37 cellular contexts compared by ENCODE assay signal in the genomic region with DNA sequence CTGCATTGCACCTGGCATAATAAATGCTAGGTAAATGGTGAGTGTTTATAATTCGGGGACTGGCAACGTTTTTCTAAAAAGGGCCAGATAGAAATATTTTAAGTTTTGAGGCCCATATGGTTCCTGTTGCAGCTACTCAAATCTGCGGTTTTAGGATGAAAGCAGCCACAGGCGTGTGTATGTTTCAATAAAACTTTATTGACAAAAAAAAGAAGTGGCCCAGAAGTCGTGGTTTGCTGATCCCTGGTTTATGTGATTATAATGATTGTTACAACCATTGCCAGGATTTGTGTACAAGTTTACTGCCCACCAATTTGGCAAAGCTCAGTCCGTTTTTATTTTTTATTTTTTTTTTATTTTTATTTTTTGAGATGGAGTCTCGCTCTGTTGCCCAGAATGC.
DNase-seq lines count a peak whose midpoint lies in the region; ATAC-seq, FAIRE-seq and TF ChIP-seq lines count a peak whose summit lies in the region.
"Had no signal": no experiment of that assay in that cellular context is flagged by ENCODE, and none has a peak within 500 bp of the region (broad histone marks: within the 10 kb centered on the region; RNA-seq: fewer than 3 reads in every experiment).

No MANE protein-coding gene starts in this region.

- ATAC-seq in HepG2 (no peak), right lobe of liver (no peak), GM12878 (no peak), K562 (no peak), esophagus mucosa (no peak)
- ATAC-seq: A549; CD8-positive, alpha-beta T cell had no signal

- SMC1A ChIA-PET in GM12878 (lab: Charles Lee; ENCODE audit: uncharacterized antibody, unreplicated experiment) = interaction anchor here (1.5 kb wide), 1 partner anchor 52 kb away, joined by 3 read pairs; no protein-coding TSS in a partner anchor

- BruUV-seq in HepG2 (replicated peaks; lab: Mats Ljungman, UMichigan) (no TSS peak), GM12878 (replicated peaks; lab: Mats Ljungman, UMichigan) (no TSS peak), K562 (replicated peaks; lab: Mats Ljungman, UMichigan) (no TSS peak)

- no peaks in the 10 kb centered on the region for H3K36me3 Mint-ChIP-seq in neural progenitor cell
- H3K36me3 Mint-ChIP-seq: CD14-positive monocyte; CD4-positive, alpha-beta memory T cell; CD4-positive, CD25-positive, alpha-beta regulatory T cell; CD8-positive, alpha-beta memory T cell; CD8-positive, alpha-beta T cell had no signal

- H3K4me3 ChIP-seq in HepG2 (replicated peaks in 1 of 3; ENCODE audit: insufficient read depth in 1 of 3, low read depth in 2 of 3, low read length in 3 of 3) = no peak overlapping the region
- H3K4me3 ChIP-seq in right lobe of liver = no peak overlapping the region
- H3K4me3 ChIP-seq in GM12878 = no peak overlapping the region
- no peak overlapping the region for H3K4me3 ChIP-seq in K562
- H3K4me3 ChIP-seq in neural progenitor cell = no peak overlapping the region
- H3K4me3 ChIP-seq: A549; BLaER1; BLaER1 treated with 17β-estradiol and CSF1 and Interleukin-3, amounts not matched to agents 10 nM and 100 nM had no signal

- H3K27ac Mint-ChIP-seq in neural progenitor cell = no peak overlapping the region
- H3K27ac Mint-ChIP-seq: B cell; CD4-positive, alpha-beta memory T cell; CD4-positive, alpha-beta T cell; CD4-positive, CD25-positive, alpha-beta regulatory T cell; CD8-positive, alpha-beta memory T cell; CD8-positive, alpha-beta T cell had no signal

- H3K9me3 Mint-ChIP-seq in neural progenitor cell = no peaks in the 10 kb centered on the region
- H3K9me3 Mint-ChIP-seq: CD4-positive, alpha-beta T cell; CD4-positive, CD25-positive, alpha-beta regulatory T cell; CD8-positive, alpha-beta memory T cell; CD8-positive, alpha-beta T cell had no signal

- no peaks in the 10 kb centered on the region for H3K79me2 ChIP-seq in HepG2 (ENCODE audit: insufficient read depth, low read length)
- no peaks in the 10 kb centered on the region for H3K79me2 ChIP-seq in GM12878 (ENCODE audit: control insufficient read depth, insufficient read depth, low read length)
- H3K79me2 ChIP-seq in K562 (ENCODE audit: control insufficient read depth, insufficient read depth, low read length) = no peaks in the 10 kb centered on the region
- no peaks in the 10 kb centered on the region for H3K79me2 ChIP-seq in neural progenitor cell (ENCODE audit: low read depth)

- H3K27ac ChIP-seq in HepG2 (ENCODE audit: extremely low read length, insufficient read depth, low read length) (no peak overlapping the region), right lobe of liver (no peak overlapping the region), GM12878 (ENCODE audit: control insufficient read depth, insufficient read depth) (no peak overlapping the region), K562 (ENCODE audit: extremely low read depth, low read depth, low read length) (no peak overlapping the region), neural progenitor cell (no peak overlapping the region)
- H3K27ac ChIP-seq: 22Rv1; A549; BLaER1; BLaER1 treated with 17β-estradiol and CSF1 and Interleukin-3, amounts not matched to agents 10 nM and 100 nM; C4-2B had no signal

- no peak for FAIRE-seq in HepG2 (lab: Jason Lieb, UNC)
- FAIRE-seq in GM12878 (lab: Jason Lieb, UNC) = no peak
- FAIRE-seq in K562 (lab: Jason Lieb, UNC) = no peak
- FAIRE-seq: A204.1, A549, D721Med had no signal

- H3K9ac ChIP-seq in HepG2 (ENCODE audit: insufficient read depth, low read depth, low read length) (no peak overlapping the region), GM12878 (ENCODE audit: control insufficient read depth, insufficient read depth, low read length) (no peak overlapping the region), K562 (ENCODE audit: insufficient read depth in 1 of 2, low read depth in 2 of 2, low read length in 2 of 2) (no peak overlapping the region), neural progenitor cell (no peak overlapping the region)
- H3K9ac ChIP-seq: BLaER1; BLaER1 treated with 17β-estradiol and CSF1 and Interleukin-3, amounts not matched to agents 10 nM and 100 nM had no signal

- WGBS in HepG2 (ENCODE audit: low lambda C conversion rate) = 22% methylated on average over 7 of the region's 7 CpGs
- WGBS in right lobe of liver (ENCODE audit: insufficient coverage, low coverage, low lambda C conversion rate, missing lambda C conversion rate) = 63% methylated on average over 7 of the region's 7 CpGs
- WGBS in GM12878 (ENCODE audit: insufficient coverage, insufficient replicate concordance, low lambda C conversion rate, missing lambda C conversion rate) = 47% methylated on average over 7 of the region's 7 CpGs
- WGBS in K562 (ENCODE audit: insufficient coverage, low coverage, missing lambda C conversion rate) = 12% methylated on average over 7 of the region's 7 CpGs

- H3K4me3 Mint-ChIP-seq in neural progenitor cell = no peak overlapping the region
- H3K4me3 Mint-ChIP-seq: B cell; CD14-positive monocyte; CD4-positive, alpha-beta memory T cell; CD4-positive, alpha-beta T cell; CD4-positive, CD25-positive, alpha-beta regulatory T cell; CD8-positive, alpha-beta memory T cell; CD8-positive, alpha-beta T cell had no signal

- DNase-seq in HepG2 (ENCODE audit: low spot score) (no peak), right lobe of liver (no peak), GM12878 (ENCODE audit: low read depth, low spot score) (no peak), K562 (ENCODE audit: extremely low read depth in 1 of 4, low spot score in 3 of 4) (no peak), neural progenitor cell (ENCODE audit: low spot score) (no peak), foreskin melanocyte (no peak)
- DNase-seq in stimulated activated CD4-positive, alpha-beta T cell treated with anti-CD3 and anti-CD28 coated beads, Interleukin-15, amount 100 ng/mL, for 24 hours = no peak
- DNase-seq: 8988T; ACHN; AML-193; BE2C; C1 segment of cervical spinal cord; Caco-2; Calu3; CD4-positive, alpha-beta memory T cell; CD4-positive, alpha-beta T cell; CD4-positive, CD25-positive, alpha-beta regulatory T cell; CD8-positive, alpha-beta memory T cell; CD8-positive, alpha-beta T cell; COR-L47; DMS 273 treated with DMSO at 0.1 percent for 48 hours; DMS153; DMS53; DMS79; DMS79 treated with DMSO at 0.1 percent for 48 hours; DND-41; EL had no signal

- H3K27me3 ChIP-seq in HepG2 (ENCODE audit: control insufficient read depth in 1 of 2, insufficient read depth in 2 of 2, low read length in 2 of 2) (peaks cover 0 to 6% of the 10 kb centered on the region in 2 experiments; a peak in 3 of 5 replicates), right lobe of liver (no peaks in the 10 kb centered on the region), GM12878 (replicated peaks in 1 of 2; ENCODE audit: control insufficient read depth in 2 of 2, insufficient read depth in 2 of 2, low read length in 1 of 2) (no peaks in the 10 kb centered on the region), K562 (ENCODE audit: control insufficient read depth in 2 of 2, insufficient read depth in 2 of 2, low read length in 2 of 2) (peaks cover 0 to 5% of the 10 kb centered on the region in 2 experiments; a peak in 2 of 5 replicates), neural progenitor cell (no peaks in the 10 kb centered on the region)
- H3K27me3 ChIP-seq: BLaER1; BLaER1 treated with 17β-estradiol and CSF1 and Interleukin-3, amounts not matched to agents 10 nM and 100 nM had no signal

- H3K9me3 ChIP-seq in HepG2 (ENCODE audit: low read length) = no peaks in the 10 kb centered on the region
- H3K9me3 ChIP-seq in right lobe of liver = no peaks in the 10 kb centered on the region
- no peaks in the 10 kb centered on the region for H3K9me3 ChIP-seq in GM12878 (replicated peaks; ENCODE audit: control insufficient read depth, insufficient read depth, low read length)
- no peaks in the 10 kb centered on the region for H3K9me3 ChIP-seq in K562 (replicated peaks; ENCODE audit: control insufficient read depth, insufficient read depth, low read depth, low read length)
- H3K9me3 ChIP-seq in neural progenitor cell (ENCODE audit: low read depth) = no peaks in the 10 kb centered on the region
- H3K9me3 ChIP-seq: A549, BE2C, Caco-2 had no signal

- TF ChIP-seq CTCF in HepG2 (CRISPR knock-in tag; IDR thresholded peaks at IDR 0.05) = no peak
- TF ChIP-seq CTCF in right lobe of liver (IDR thresholded peaks at IDR 0.05) = no peak
- no peak for TF ChIP-seq CTCF in GM12878 (IDR thresholded peaks at IDR 0.05 in 2 of 3, conservative IDR thresholded peaks at IDR 0.05 in 1 of 3; ENCODE audit: control insufficient read depth in 2 of 3, extremely low read depth in 1 of 3, insufficient read depth in 1 of 3, low read depth in 3 of 3, low read length in 3 of 3)
- TF ChIP-seq CTCF in K562 (IDR thresholded peaks at IDR 0.05 in 2 of 3, conservative IDR thresholded peaks at IDR 0.05 in 1 of 3; ENCODE audit: insufficient read depth in 2 of 3, low read depth in 1 of 3, low read length in 3 of 3) = no peak
- TF ChIP-seq CTCF in neural progenitor cell (IDR thresholded peaks at IDR 0.05) = no peak

- RAD21 ChIA-PET in GM12878 (lab: Charles Lee; ENCODE audit: unreplicated experiment) = no interaction called here

- H3K36me3 ChIP-seq in HepG2 (replicated peaks in 1 of 2; ENCODE audit: control insufficient read depth in 1 of 2, insufficient read depth in 2 of 2, low read length in 2 of 2) (no peaks in the 10 kb centered on the region), right lobe of liver (no peaks in the 10 kb centered on the region), GM12878 (ENCODE audit: control insufficient read depth in 2 of 2, insufficient read depth in 2 of 2, low read length in 1 of 2) (no peaks in the 10 kb centered on the region), K562 (ENCODE audit: control insufficient read depth, insufficient read depth, low read length) (no peaks in the 10 kb centered on the region), neural progenitor cell (no peaks in the 10 kb centered on the region)
- H3K36me3 ChIP-seq: BE2C; BLaER1; BLaER1 treated with 17β-estradiol and CSF1 and Interleukin-3, amounts not matched to agents 10 nM and 100 nM had no signal

- H3K27me3 Mint-ChIP-seq in neural progenitor cell (ENCODE audit: insufficient read depth, low read depth) = peaks cover 2% of the 10 kb centered on the region
- H3K27me3 Mint-ChIP-seq: CD4-positive, alpha-beta T cell had no signal

- H3K9me1 ChIP-seq in K562 (ENCODE audit: control insufficient read depth, insufficient read depth, low read length) = no peaks in the 10 kb centered on the region

- no peaks in the 10 kb centered on the region for H3K4me1 ChIP-seq in HepG2 (ENCODE audit: insufficient read depth, low read length)
- no peaks in the 10 kb centered on the region for H3K4me1 ChIP-seq in right lobe of liver
- no peaks in the 10 kb centered on the region for H3K4me1 ChIP-seq in GM12878 (ENCODE audit: control insufficient read depth, insufficient read depth, low read length)
- peaks cover 0 to 7% of the 10 kb centered on the region in 2 experiments; a peak in 2 of 5 replicates for H3K4me1 ChIP-seq in K562 (replicated peaks in 1 of 2; ENCODE audit: control insufficient read depth in 2 of 2, insufficient read depth in 2 of 2, low read length in 2 of 2)
- peaks cover 9% of the 10 kb centered on the region for H3K4me1 ChIP-seq in neural progenitor cell
- H3K4me1 ChIP-seq: A549; BE2C; BLaER1; BLaER1 treated with 17β-estradiol and CSF1 and Interleukin-3, amounts not matched to agents 10 nM and 100 nM; Caco-2 had no signal

- CTCF ChIA-PET in HepG2 (lab: Yijun Ruan, JAX; ENCODE audit: low intra/inter-chr PET ratio, low total read pairs) = no interaction called here
- CTCF ChIA-PET in GM12878 (lab: Yijun Ruan, JAX) = no interaction called here
- CTCF ChIA-PET in K562 (lab: Yijun Ruan, JAX; ENCODE audit: low intra/inter-chr PET ratio) = no interaction called here

- H3K4me2 ChIP-seq in HepG2 (ENCODE audit: low read depth, low read length) (no peak overlapping the region), GM12878 (ENCODE audit: control insufficient read depth, insufficient read depth) (no peak overlapping the region), K562 (ENCODE audit: insufficient read depth, low read length) (no peak overlapping the region), neural progenitor cell (no peak overlapping the region)
- H3K4me2 ChIP-seq: A549; BLaER1; BLaER1 treated with 17β-estradiol and CSF1 and Interleukin-3, amounts not matched to agents 10 nM and 100 nM had no signal

- H2AFZ ChIP-seq in HepG2 (ENCODE audit: low read length) (no peak overlapping the region), GM12878 (ENCODE audit: control insufficient read depth, low read depth, low read length) (no peak overlapping the region), K562 (ENCODE audit: low read depth, low read length) (no peak overlapping the region), neural progenitor cell (replicated peaks) (peak overlapping the region; percentile 31)

- H4K20me1 ChIP-seq in HepG2 (ENCODE audit: insufficient read depth, low read length) (no peaks in the 10 kb centered on the region), GM12878 (ENCODE audit: control insufficient read depth, insufficient read depth) (no peaks in the 10 kb centered on the region), K562 (replicated peaks; ENCODE audit: control insufficient read depth, insufficient read depth, low read length) (no peaks in the 10 kb centered on the region), neural progenitor cell (ENCODE audit: low read depth) (no peaks in the 10 kb centered on the region)
- H4K20me1 ChIP-seq: BLaER1; BLaER1 treated with 17β-estradiol and CSF1 and Interleukin-3, amounts not matched to agents 10 nM and 100 nM had no signal

- no peaks in the 10 kb centered on the region for H3F3A ChIP-seq in neural progenitor cell (ENCODE audit: low read depth)

- TF ChIP-seq EP300 in HepG2 (IDR thresholded peaks at IDR 0.05; ENCODE audit: low read depth in 2 of 2, low read length in 2 of 2) = no peak
- TF ChIP-seq EP300 in HepG2 (CRISPR knock-in tag; IDR thresholded peaks at IDR 0.05; ENCODE audit: borderline replicate concordance) = no peak
- no peak for TF ChIP-seq EP300 in GM12878 (IDR thresholded peaks at IDR 0.05; ENCODE audit: borderline replicate concordance in 1 of 2, control insufficient read depth in 1 of 2, low read depth in 2 of 2, low read length in 2 of 2)
- TF ChIP-seq EP300 in K562 (IDR thresholded peaks at IDR 0.05; ENCODE audit: low read length) = no peak

- peaks cover 4% of the 10 kb centered on the region for H3K4me1 Mint-ChIP-seq in neural progenitor cell
- H3K4me1 Mint-ChIP-seq: B cell; CD4-positive, alpha-beta memory T cell; CD4-positive, CD25-positive, alpha-beta regulatory T cell; CD8-positive, alpha-beta memory T cell had no signal

- TF ChIP-seq POLR2A in HepG2 (IDR thresholded peaks at IDR 0.05; ENCODE audit: insufficient read depth in 1 of 2, low read depth in 2 of 2, low read length in 2 of 2) (no peak), right lobe of liver (IDR thresholded peaks at IDR 0.05) (no peak), GM12878 (IDR thresholded peaks at IDR 0.05; ENCODE audit: low read depth, low read length) (no peak), K562 (conservative IDR thresholded peaks at IDR 0.05) (no peak)

- TF ChIP-seq RAD21 in HepG2 (CRISPR knock-in tag; IDR thresholded peaks at IDR 0.05) (no peak), GM12878 (IDR thresholded peaks at IDR 0.05; ENCODE audit: insufficient read depth, low read depth, low read length) (no peak), K562 (CRISPR knock-in tag; conservative IDR thresholded peaks at IDR 0.05 in 1 of 2, IDR thresholded peaks at IDR 0.05 in 1 of 2) (no peak)

- POLR2A ChIA-PET in HepG2 (lab: Yijun Ruan, JAX) = no interaction called here
- POLR2A ChIA-PET in GM12878 (lab: Charles Lee) = no interaction called here
- POLR2A ChIA-PET in K562 (lab: Yijun Ruan, JAX) = no interaction called here

- intact Hi-C loops in HepG2 (cut with micrococcal nuclease; ENCODE audit: unreplicated experiment) = no loop called here
- intact Hi-C loops in right lobe of liver (cut with DNase I) = no loop called here
- intact Hi-C loops in GM12878 (cut with micrococcal nuclease; ENCODE audit: unreplicated experiment) = no loop called here
- intact Hi-C loops in K562 (cut with micrococcal nuclease) = no loop called here

- in situ Hi-C loops in HepG2 (cut with HindIII; ENCODE audit: extremely low pct_ligation_motif_present, low pct_unique_long_range_greater_than_20kb) (no loop called here), GM12878 (cut with MboI) (no loop called here), K562 (cut with MboI) (no loop called here)
